Comparison of ENCODE assay signal across 18 cellular contexts in genomic region chr14:98219638-98220037, GRCh38.
"Had no signal": no experiment of that assay in that cellular context is flagged by ENCODE, and none has a peak within 500 bp of the region (broad histone marks: within the 10 kb centered on the region; RNA-seq: fewer than 3 reads in every experiment).

No MANE protein-coding gene starts in this region.

- H3K36me3 ChIP-seq: esophagus squamous epithelium, heart right ventricle, neutrophil, stomach had no signal

- DNase-seq: activated naive CD4-positive, alpha-beta T cell treated with anti-CD3 and anti-CD28 coated beads, Interleukin-2, amount 50 U/mL, for 16 hours; amygdala; dermis blood vessel endothelial cell; effector memory CD8-positive, alpha-beta T cell; esophagus squamous epithelium; heart right ventricle; left cardiac atrium; mesenchymal stem cell; naive thymus-derived CD8-positive, alpha-beta T cell; SHP77 treated with DMSO at 0.1 percent for 48 hours; SK-N-SH; stomach had no signal

- ATAC-seq: effector memory CD8-positive, alpha-beta T cell; heart right ventricle; left cardiac atrium; naive thymus-derived CD8-positive, alpha-beta T cell; sciatic nerve; WTC11 had no signal

- H3K4me3 ChIP-seq: esophagus squamous epithelium, heart right ventricle, smooth muscle cell, stomach had no signal

- H3K36me3 Mint-ChIP-seq: naive thymus-derived CD8-positive, alpha-beta T cell; type B pancreatic cell; WTC11 had no signal

- H3K4me3 Mint-ChIP-seq: effector memory CD8-positive, alpha-beta T cell; type B pancreatic cell; WTC11 had no signal

- H3K27ac ChIP-seq: esophagus squamous epithelium, heart right ventricle, neutrophil, parathyroid adenoma, stomach had no signal

- H3K27me3 Mint-ChIP-seq: effector memory CD8-positive, alpha-beta T cell; naive thymus-derived CD8-positive, alpha-beta T cell had no signal

- H3K9me3 Mint-ChIP-seq: effector memory CD8-positive, alpha-beta T cell; type B pancreatic cell had no signal

- H3K27me3 ChIP-seq: neutrophil had no signal

- H3K27ac Mint-ChIP-seq: effector memory CD8-positive, alpha-beta T cell; type B pancreatic cell; WTC11 had no signal
